In genomic region chr19:56139847-56140582, GRCh38 we compare ENCODE assay signal across 1 cellular context.
TF ChIP-seq lines count a peak whose summit lies in the region.

No MANE protein-coding gene starts in this region.

TF ChIP-seq in H1, 55 proteins besides CTCF, POLR2A, EP300 and RAD21:
- TF ChIP-seq KDM1A (IDR thresholded peaks at IDR 0.05; ENCODE audit: borderline replicate concordance, low read length) (no peak), SAP30 (IDR thresholded peaks at IDR 0.05; ENCODE audit: insufficient read depth, insufficient replicate concordance, low read length) (peak; percentile 68)
